Comparison of ENCODE assay signal across 8 cellular contexts in genomic region chr5:122774861-122775712, GRCh38. TPM values are rescaled to one million over a fixed set of nuclear protein-coding genes. Genes with fewer than 3 reads are reported as not detected.
A peak's percentile ranks its signal among the peaks of the same experiment; 100 is the strongest.
DNase-seq lines count a peak whose midpoint lies in the region; ATAC-seq and TF ChIP-seq lines count a peak whose summit lies in the region.

TSS of gene SNX2 (plus strand) at chr5:122775080. CDS start at chr5:122775104, 24 bp downstream.

- H3K4me1 ChIP-seq in GM23248 (ENCODE audit: insufficient read depth) (peaks cover 18% of the 10 kb centered on the region), SJCRH30 (no peaks in the 10 kb centered on the region), foreskin keratinocyte (peaks cover 17% of the 10 kb centered on the region), neural progenitor cell (peaks cover 13% of the 10 kb centered on the region)

- H3K9me2 ChIP-seq in GM23248 (ENCODE audit: insufficient read depth), result no peaks in the 10 kb centered on the region

- ATAC-seq in foreskin keratinocyte, result peak; percentile 90

- H3K9me3 Mint-ChIP-seq in neural progenitor cell, result peaks cover 10% of the 10 kb centered on the region

- peak within 1 kb of the TSS; percentile 96 for H3K27ac Mint-ChIP-seq in neural progenitor cell

- H3K4me3 ChIP-seq in GM23248 (peak within 1 kb of the TSS; percentile 93), SJCRH30 (peak within 1 kb of the TSS; percentile 99), neural progenitor cell (peak within 1 kb of the TSS; percentile 84)

- H3K4me3 Mint-ChIP-seq in neural progenitor cell, result peak within 1 kb of the TSS; percentile 99

- H3K36me3 ChIP-seq in GM23248 (ENCODE audit: low read depth) (no peaks in the 10 kb centered on the region), SJCRH30 (no peaks in the 10 kb centered on the region), neural progenitor cell (no peaks in the 10 kb centered on the region)

- H3K27ac ChIP-seq in GM23248 (peak within 1 kb of the TSS; percentile 74), SJCRH30 (peak within 1 kb of the TSS; percentile 57), foreskin keratinocyte (peak within 1 kb of the TSS; percentile 63), neural progenitor cell (peak within 1 kb of the TSS; percentile 20)

- H3K27me3 ChIP-seq in GM23248 (replicated peaks; ENCODE audit: insufficient read depth) (no peaks in the 10 kb centered on the region), SJCRH30 (no peaks in the 10 kb centered on the region), foreskin keratinocyte (peaks cover under 1% of the 10 kb centered on the region), neural progenitor cell (no peaks in the 10 kb centered on the region)

- TF ChIP-seq CTCF in foreskin keratinocyte (conservative IDR thresholded peaks at IDR 0.05), result peak; percentile 38
- peak; percentile 40 for TF ChIP-seq CTCF in neural progenitor cell (IDR thresholded peaks at IDR 0.05)

- DNase-seq in ELR (ENCODE audit: low read depth) (peak; percentile 92), GM23248 (peak; percentile 97), Kasumi-1 (lab: John Stamatoyannopoulos, UW) (peak; percentile 72 to 83), SJCRH30 (peak; percentile 88 to 92), foreskin keratinocyte (peak; percentile 49 to 74), neural progenitor cell (ENCODE audit: low spot score) (peak; percentile 97), stromal cell of bone marrow (ENCODE audit: low read depth) (peak; percentile 78)
- peak; percentile 81 for DNase-seq in activated gamma-delta T cell treated with anti-CD3 and anti-CD28 coated beads, Interleukin-2, amount 50 U/mL, for 16 hours (ENCODE audit: low read depth)

- H3K4me1 Mint-ChIP-seq in neural progenitor cell, result peaks cover 15% of the 10 kb centered on the region

- H3K9me3 ChIP-seq in GM23248 (ENCODE audit: low read depth), result no peaks in the 10 kb centered on the region
- no peaks in the 10 kb centered on the region for H3K9me3 ChIP-seq in SJCRH30 (replicated peaks)
- no peaks in the 10 kb centered on the region for H3K9me3 ChIP-seq in neural progenitor cell (ENCODE audit: low read depth)

- H3K4me2 ChIP-seq in GM23248 (ENCODE audit: unreplicated experiment) (peak within 1 kb of the TSS; percentile 100), neural progenitor cell (peak within 1 kb of the TSS; percentile 77)

- H3F3A ChIP-seq in GM23248 (ENCODE audit: insufficient read depth), result no peaks in the 10 kb centered on the region
- H3F3A ChIP-seq in neural progenitor cell (ENCODE audit: low read depth), result peaks cover 4% of the 10 kb centered on the region

- H3K79me2 ChIP-seq in GM23248 (ENCODE audit: insufficient read depth) (peaks cover 50% of the 10 kb centered on the region), neural progenitor cell (ENCODE audit: low read depth) (peaks cover 50% of the 10 kb centered on the region)

- WGBS in GM23248 (ENCODE audit: low coverage in 1 of 2, low lambda C conversion rate in 2 of 2, missing lambda C conversion rate in 2 of 2), 2 experiments, result 1 to 2% methylated on average over 36 to 74 of the region's 75 CpGs

- in situ Hi-C loops in GM23248 (cut with MboI), result no loop called here

- peaks cover 7% of the 10 kb centered on the region for H3K36me3 Mint-ChIP-seq in neural progenitor cell

- no peaks in the 10 kb centered on the region for H3K27me3 Mint-ChIP-seq in neural progenitor cell (ENCODE audit: insufficient read depth, low read depth)

- peak within 1 kb of the TSS; percentile 88 for H2AFZ ChIP-seq in GM23248
- H2AFZ ChIP-seq in neural progenitor cell (replicated peaks), result peak within 1 kb of the TSS; percentile 95

- peaks cover 6% of the 10 kb centered on the region; the same call in 1 of the 2 replicates for H4K20me1 ChIP-seq in GM23248 (ENCODE audit: insufficient read depth)
- H4K20me1 ChIP-seq in neural progenitor cell (ENCODE audit: low read depth), result peaks cover 14% of the 10 kb centered on the region

- H3K9ac ChIP-seq in GM23248 (peak within 1 kb of the TSS; percentile 94), neural progenitor cell (peak within 1 kb of the TSS; percentile 82)

RNA-seq across cellular contexts. Expression of gene SNX2, which starts in this region (rescaled TPM):
- 39.1 and 56.5 TPM in 2 replicates for total RNA-seq in GM23248 (2014; rRNA removed; shearing (Covaris generic))
- polyA plus RNA-seq in GM23248 (2016; fragmentation: Nextera tagmentation; extraction: Ambion mirVana) (60.8 and 62.5 TPM in 2 replicates), foreskin keratinocyte (30.2 and 36.9 TPM in 2 replicates)
- 45.4 and 46.9 TPM in 2 replicates for total RNA-seq in SJCRH30 (2014; rRNA removed; shearing (Covaris generic))
- total RNA-seq in foreskin keratinocyte (50.4 and 54.7 TPM in 2 replicates), neural progenitor cell (ENCODE audit: low replicate concordance) (71.0 and 73.0 TPM in 2 replicates)

Comparison
In these comparisons a context has a peak if more than half of its experiments do, and no peak if none do; other contexts are left out.
1. Peak in every context shown above with its lines: DNase-seq, ATAC-seq, H3K4me3 ChIP-seq and H3K27ac ChIP-seq.
2. H3K27ac ChIP-seq: peak in every context shown above with its lines; median percentile 74 in GM23248; 63 in foreskin keratinocyte; 57 in SJCRH30; 20 in neural progenitor cell.